Comparison of ENCODE assay signal across 2 cellular contexts in the genomic region with DNA sequence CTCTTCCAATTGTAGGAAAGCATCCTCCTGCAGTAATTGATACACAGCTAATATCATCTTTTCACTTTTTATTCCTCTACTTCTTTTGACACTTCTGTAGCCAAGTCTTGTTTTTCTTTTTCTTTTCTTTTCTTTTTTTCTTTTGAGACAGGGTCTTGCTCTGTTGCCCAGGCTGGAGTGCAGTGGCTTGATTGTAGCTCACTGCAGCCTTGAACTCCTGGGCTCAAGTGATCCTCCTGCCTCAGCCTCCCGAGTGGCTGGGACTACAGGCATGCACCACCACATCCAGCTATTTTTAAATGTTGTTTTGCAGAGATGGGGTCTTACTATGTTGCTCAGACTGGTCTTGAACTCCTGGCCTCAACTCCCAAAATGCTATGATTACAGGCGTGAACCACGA. TPM values are rescaled to one million over a fixed set of nuclear protein-coding genes. Genes with fewer than 3 reads are reported as not detected.
"Had no signal": no experiment of that assay in that cellular context is flagged by ENCODE, and none has a peak within 500 bp of the region (broad histone marks: within the 10 kb centered on the region; RNA-seq: fewer than 3 reads in every experiment).

No MANE protein-coding gene starts in this region.

RNA-seq across cellular contexts. Expression of gene C3AR1, which starts 5.7 kb away (rescaled TPM):
- total RNA-seq: bronchial epithelial cell, cardiac muscle cell had no signal
- polyA plus RNA-seq: cardiac muscle cell had no signal
